ENCODE assay signal across 8 cellular contexts in genomic region chr5:40401281-40401680, GRCh38.
DNase-seq lines count a peak whose midpoint lies in the region; ATAC-seq, FAIRE-seq and TF ChIP-seq lines count a peak whose summit lies in the region.

No MANE protein-coding gene starts in this region.

- TF ChIP-seq RAD21 in HepG2 (CRISPR knock-in tag; IDR thresholded peaks at IDR 0.05): no peak

- POLR2A ChIA-PET in HepG2 (lab: Yijun Ruan, JAX): no interaction called here

- TF ChIP-seq EP300 in HepG2 (IDR thresholded peaks at IDR 0.05; ENCODE audit: low read depth in 2 of 2, low read length in 2 of 2): no peak
- no peak for TF ChIP-seq EP300 in HepG2 (CRISPR knock-in tag; IDR thresholded peaks at IDR 0.05; ENCODE audit: borderline replicate concordance)

- DNase-seq in HepG2 (ENCODE audit: low spot score) (no peak), aorta (no peak), amygdala (lab: John Stamatoyannopoulos, UW) (no peak), COLO668 (lab: John Stamatoyannopoulos, UW; ENCODE audit: unreplicated experiment) (no peak), putamen (ENCODE audit: low spot score) (no peak)

- TF ChIP-seq POLR2A in HepG2 (IDR thresholded peaks at IDR 0.05; ENCODE audit: insufficient read depth in 1 of 2, low read depth in 2 of 2, low read length in 2 of 2): no peak

- H3K9me3 ChIP-seq in HepG2 (ENCODE audit: low read length) (no peaks in the 10 kb centered on the region), aorta (ENCODE audit: control insufficient read depth, low read length) (no peaks in the 10 kb centered on the region)

- no peak for TF ChIP-seq CTCF in HepG2 (CRISPR knock-in tag; IDR thresholded peaks at IDR 0.05)

- no TSS peak for BruUV-seq in HepG2 (replicated peaks; lab: Mats Ljungman, UMichigan)

- H3K27me3 ChIP-seq in HepG2 (ENCODE audit: control insufficient read depth in 1 of 2, insufficient read depth in 2 of 2, low read length in 2 of 2) (no peaks in the 10 kb centered on the region), aorta (ENCODE audit: control insufficient read depth in 1 of 2, insufficient read depth in 2 of 2, low read length in 1 of 2) (no peaks in the 10 kb centered on the region)

- 34% methylated on average over 3 of the region's 3 CpGs for WGBS in HepG2 (ENCODE audit: low lambda C conversion rate)
- 51 to 59% methylated on average over 3 of the region's 3 CpGs for WGBS in aorta, 2 donors

- FAIRE-seq in HepG2 (lab: Jason Lieb, UNC): no peak

- H3K4me1 ChIP-seq in HepG2 (ENCODE audit: insufficient read depth, low read length): peaks cover 13% of the 10 kb centered on the region
- no peaks in the 10 kb centered on the region for H3K4me1 ChIP-seq in aorta (ENCODE audit: control insufficient read depth in 1 of 2, insufficient read depth in 2 of 2, low read length in 2 of 2)

- H3K27ac ChIP-seq in HepG2 (ENCODE audit: extremely low read length, insufficient read depth, low read length): no peak overlapping the region
- no peak overlapping the region for H3K27ac ChIP-seq in aorta (ENCODE audit: low read depth in 1 of 2, low read length in 2 of 2)

- H3K4me3 ChIP-seq in HepG2 (replicated peaks in 1 of 3; ENCODE audit: insufficient read depth in 1 of 3, low read depth in 2 of 3, low read length in 3 of 3) (no peak overlapping the region), aorta (ENCODE audit: low read length in 2 of 2) (no peak overlapping the region)

- H4K20me1 ChIP-seq in HepG2 (ENCODE audit: insufficient read depth, low read length): no peaks in the 10 kb centered on the region

- no peaks in the 10 kb centered on the region for H3K36me3 ChIP-seq in HepG2 (replicated peaks in 1 of 2; ENCODE audit: control insufficient read depth in 1 of 2, insufficient read depth in 2 of 2, low read length in 2 of 2)
- no peaks in the 10 kb centered on the region for H3K36me3 ChIP-seq in aorta (ENCODE audit: control insufficient read depth in 1 of 2, insufficient read depth in 2 of 2, low read length in 1 of 2)

- H3K4me2 ChIP-seq in HepG2 (ENCODE audit: low read depth, low read length): no peak overlapping the region

- no peaks in the 10 kb centered on the region for H3K79me2 ChIP-seq in HepG2 (ENCODE audit: insufficient read depth, low read length)

- in situ Hi-C loops in HepG2 (cut with HindIII; ENCODE audit: extremely low pct_ligation_motif_present, low pct_unique_long_range_greater_than_20kb): no loop called here

- H3K9ac ChIP-seq in HepG2 (ENCODE audit: insufficient read depth, low read depth, low read length): no peak overlapping the region

- H2AFZ ChIP-seq in HepG2 (ENCODE audit: low read length): peak overlapping the region; percentile 21

- intact Hi-C loops in HepG2 (cut with micrococcal nuclease; ENCODE audit: unreplicated experiment): no loop called here
- intact Hi-C loops in aorta (cut with DNase I): no loop called here

- CTCF ChIA-PET in HepG2 (lab: Yijun Ruan, JAX; ENCODE audit: low intra/inter-chr PET ratio, low total read pairs): no interaction called here

- ATAC-seq in GM18519 (IDR thresholded peaks at IDR 0.05; ENCODE audit: low FRiP score, unreplicated experiment) (peak; percentile 45), GM21529 (IDR thresholded peaks at IDR 0.05; ENCODE audit: unreplicated experiment) (peak; percentile 76), HG03565 (IDR thresholded peaks at IDR 0.05; ENCODE audit: unreplicated experiment) (peak; percentile 53), HepG2 (no peak), aorta (ENCODE audit: low FRiP score) (no peak)

TF ChIP-seq in HepG2, 621 proteins besides CTCF, POLR2A, EP300 and RAD21:
- TF ChIP-seq ZNF354B (CRISPR knock-in tag; IDR thresholded peaks at IDR 0.05) (no peak), SP4 (CRISPR knock-in tag; IDR thresholded peaks at IDR 0.05) (no peak), XBP1 (CRISPR knock-in tag; IDR thresholded peaks at IDR 0.05) (no peak), RBM39 (IDR thresholded peaks at IDR 0.05; ENCODE audit: low read depth, low read length, poor library complexity, severe bottlenecking) (no peak), DNMT1 (CRISPR knock-in tag; IDR thresholded peaks at IDR 0.05) (no peak), ZNF33B (CRISPR knock-in tag; IDR thresholded peaks at IDR 0.05) (no peak), ARID2 (CRISPR knock-in tag; IDR thresholded peaks at IDR 0.05; ENCODE audit: borderline replicate concordance) (no peak), ZMAT3 (CRISPR knock-in tag; conservative IDR thresholded peaks at IDR 0.05) (no peak)

Comparison
In these comparisons a context has a peak if more than half of its experiments do, and no peak if none do; other contexts are left out.
1. ATAC-seq: peak in GM18519 (single experiment), GM21529 (single experiment) and HG03565 (single experiment); none in HepG2 (single experiment) and aorta (single experiment).